In the genomic region with DNA sequence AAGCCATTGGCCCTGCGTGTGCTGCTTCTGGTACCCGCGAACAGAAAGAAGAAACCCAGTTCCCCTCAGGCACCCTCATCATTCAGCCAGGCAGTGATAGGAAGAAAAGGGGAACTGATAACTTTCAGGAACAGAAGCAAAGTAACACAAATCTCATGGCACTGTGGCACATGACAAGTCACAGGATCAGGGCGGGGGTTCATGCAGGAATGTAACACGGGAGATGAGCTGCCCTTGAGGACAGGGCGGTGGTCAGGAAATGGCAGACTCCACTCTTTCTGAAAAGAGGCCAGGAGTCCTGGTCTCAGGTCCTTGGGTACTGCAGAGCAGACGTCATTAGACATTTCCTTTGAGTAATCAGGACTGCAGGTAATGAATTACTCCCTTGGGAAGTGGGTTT, we compare ENCODE assay signal across 13 cellular contexts.
DNase-seq lines count a peak whose midpoint lies in the region; ATAC-seq and TF ChIP-seq lines count a peak whose summit lies in the region.
"Had no signal": no experiment of that assay in that cellular context is flagged by ENCODE, and none has a peak within 500 bp of the region (broad histone marks: within the 10 kb centered on the region; RNA-seq: fewer than 3 reads in every experiment).

No MANE protein-coding gene starts in this region.

- peak; percentile 8 for DNase-seq in NB4 (ENCODE audit: low read depth)
- DNase-seq in activated T-cell treated with anti-CD3 and anti-CD28 coated beads, Interleukin-2, amount 50 U/mL, for 1 hour = no peak
- no peak for DNase-seq in activated CD8-positive, alpha-beta memory T cell treated with anti-CD3 and anti-CD28 coated beads, Interleukin-2, amount 10 ng/mL, durations not matched to agents 7 days and 5 days
- no peak for DNase-seq in testis
- no peak for DNase-seq in foreskin fibroblast
- DNase-seq: heart right ventricle; NCI-H1436 treated with DMSO at 0.1 percent for 48 hours; pancreas; stimulated activated CD8-positive, alpha-beta memory T cell treated with anti-CD3 and anti-CD28 coated beads, Interleukin-4, amount 100 ng/mL, for 48 hours had no signal

- 77 to 85% methylated on average over 7 of the region's 7 CpGs for WGBS in testis, 2 donors

- no peaks in the 10 kb centered on the region for H3K9me3 Mint-ChIP-seq in activated CD8-positive, alpha-beta memory T cell treated with anti-CD3 and anti-CD28 coated beads, Interleukin-2, amount 10 ng/mL, durations not matched to agents 7 days and 5 days (ENCODE audit: low read depth)

- no peak overlapping the region for H3K9ac ChIP-seq in parathyroid adenoma

- H3K4me3 ChIP-seq in NB4 (ENCODE audit: low read depth, low read length) = no peak overlapping the region
- H3K4me3 ChIP-seq in parathyroid adenoma (ENCODE audit: low read depth, low read length) = no peak overlapping the region
- no peak overlapping the region for H3K4me3 ChIP-seq in testis
- no peak overlapping the region for H3K4me3 ChIP-seq in foreskin fibroblast (ENCODE audit: low read depth in 1 of 2, low read length in 2 of 2)
- H3K4me3 ChIP-seq: heart right ventricle, pancreas had no signal

- H2AFZ ChIP-seq in parathyroid adenoma = peak overlapping the region; percentile 35

- CTCF ChIA-PET in activated CD8-positive, alpha-beta memory T cell treated with anti-CD3 and anti-CD28 coated beads, Interleukin-2, amount 10 ng/mL, durations not matched to agents 7 days and 5 days (lab: Charles Lee) = no interaction called here

- TF ChIP-seq POLR2A in NB4 (IDR thresholded peaks at IDR 0.05; ENCODE audit: extremely low read depth, insufficient read length) (no peak), testis (IDR thresholded peaks at IDR 0.05) (no peak)

- H3K36me3 ChIP-seq in parathyroid adenoma (ENCODE audit: control insufficient read depth, insufficient read depth, low read length) = no peaks in the 10 kb centered on the region
- H3K36me3 ChIP-seq in testis (ENCODE audit: low read depth, missing control alignments) = no peaks in the 10 kb centered on the region
- H3K36me3 ChIP-seq: heart right ventricle, pancreas had no signal

- H3K4me1 Mint-ChIP-seq in activated CD8-positive, alpha-beta memory T cell treated with anti-CD3 and anti-CD28 coated beads, Interleukin-2, amount 10 ng/mL, durations not matched to agents 7 days and 5 days = peaks cover 24% of the 10 kb centered on the region

- no peaks in the 10 kb centered on the region for H3K79me2 ChIP-seq in parathyroid adenoma

- H3K27me3 Mint-ChIP-seq in activated CD8-positive, alpha-beta memory T cell treated with anti-CD3 and anti-CD28 coated beads, Interleukin-2, amount 10 ng/mL, durations not matched to agents 7 days and 5 days = peaks cover 8% of the 10 kb centered on the region

- H3K4me2 ChIP-seq in parathyroid adenoma (ENCODE audit: low read length) = peak overlapping the region; percentile 43

- H3K9me3 ChIP-seq in parathyroid adenoma (ENCODE audit: control insufficient read depth, low read length) (no peaks in the 10 kb centered on the region), testis (no peaks in the 10 kb centered on the region)
- H3K9me3 ChIP-seq: heart right ventricle, pancreas had no signal

- H3K27ac Mint-ChIP-seq in activated CD8-positive, alpha-beta memory T cell treated with anti-CD3 and anti-CD28 coated beads, Interleukin-2, amount 10 ng/mL, durations not matched to agents 7 days and 5 days = no peak overlapping the region

- no peaks in the 10 kb centered on the region for H3K36me3 Mint-ChIP-seq in activated CD8-positive, alpha-beta memory T cell treated with anti-CD3 and anti-CD28 coated beads, Interleukin-2, amount 10 ng/mL, durations not matched to agents 7 days and 5 days

- no peak overlapping the region for H3K4me3 Mint-ChIP-seq in activated CD8-positive, alpha-beta memory T cell treated with anti-CD3 and anti-CD28 coated beads, Interleukin-2, amount 10 ng/mL, durations not matched to agents 7 days and 5 days

- intact Hi-C loops in testis (cut with DNase I; ENCODE audit: low total_unique reads) = no loop called here

- peaks cover 88% of the 10 kb centered on the region for H3K4me1 ChIP-seq in parathyroid adenoma
- H3K4me1 ChIP-seq in testis = no peaks in the 10 kb centered on the region
- H3K4me1 ChIP-seq: pancreas had no signal

- no peak for TF ChIP-seq CTCF in NB4 (IDR thresholded peaks at IDR 0.05; ENCODE audit: low read depth, low read length)
- TF ChIP-seq CTCF in parathyroid adenoma (IDR thresholded peaks at IDR 0.05) = no peak
- TF ChIP-seq CTCF in testis (IDR thresholded peaks at IDR 0.05) = no peak
- no peak for TF ChIP-seq CTCF in foreskin fibroblast (IDR thresholded peaks at IDR 0.05; ENCODE audit: low read depth, low read length)

- H3K27ac ChIP-seq in parathyroid adenoma (peak overlapping the region; percentile 99), testis (no peak overlapping the region)
- H3K27ac ChIP-seq: heart right ventricle, pancreas had no signal

- no peaks in the 10 kb centered on the region for H3K27me3 ChIP-seq in parathyroid adenoma (ENCODE audit: control insufficient read depth, insufficient read depth, low read length)
- H3K27me3 ChIP-seq in testis = no peaks in the 10 kb centered on the region
- H3K27me3 ChIP-seq: heart right ventricle, pancreas had no signal

- peak; percentile 69 for ATAC-seq in GM19351 (IDR thresholded peaks at IDR 0.05; ENCODE audit: unreplicated experiment)
- peak; percentile 61 for ATAC-seq in HG02884 (IDR thresholded peaks at IDR 0.05; ENCODE audit: unreplicated experiment)
- ATAC-seq in activated CD8-positive, alpha-beta memory T cell treated with anti-CD3 and anti-CD28 coated beads, Interleukin-2, amount 10 ng/mL, durations not matched to agents 7 days and 5 days = no peak
- ATAC-seq: activated CD4-positive, CD25-positive, alpha-beta regulatory T cell treated with anti-CD3 and anti-CD28 coated beads, Interleukin-2, amount 50 U/mL, for 24 hours had no signal
